Comparison of ENCODE assay signal across 1 cellular context in the genomic region with DNA sequence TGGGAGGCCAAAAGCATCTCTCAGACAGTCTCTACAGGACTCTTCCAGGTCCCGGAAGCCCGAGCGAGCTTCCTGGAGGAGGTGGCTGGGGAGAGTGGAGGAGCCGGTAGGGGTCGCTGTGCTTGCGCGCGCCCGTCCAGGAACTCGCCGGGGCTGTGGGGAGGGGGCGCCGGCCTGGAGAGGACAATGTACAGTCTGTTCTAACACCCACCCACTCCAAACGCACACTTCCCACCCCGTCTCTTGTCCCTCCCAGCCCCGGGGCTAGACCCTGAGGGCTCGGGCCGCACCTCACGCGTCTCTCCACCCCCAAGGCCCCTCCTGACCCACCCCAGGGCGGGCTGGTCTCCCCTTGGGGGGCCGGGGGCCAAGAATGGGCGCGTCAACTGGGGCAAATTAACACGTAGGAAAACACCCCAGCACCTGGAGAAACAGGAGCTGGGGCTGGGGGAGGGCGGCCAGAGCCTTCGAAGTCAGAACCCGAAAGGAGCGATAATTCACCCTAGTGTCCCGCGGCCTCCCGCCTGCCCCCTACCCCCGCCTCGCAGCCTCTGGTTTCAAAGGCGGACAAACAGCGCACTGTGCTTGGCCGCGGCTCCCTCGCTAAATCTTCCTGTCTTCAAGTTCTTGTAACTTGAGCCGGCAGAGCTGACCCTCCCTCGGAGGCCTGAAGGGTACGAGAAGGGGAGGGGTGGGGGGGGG.
TF ChIP-seq lines count a peak whose summit lies in the region.

No MANE protein-coding gene starts in this region.

TF ChIP-seq in K562, 482 proteins besides CTCF, POLR2A, EP300 and RAD21 (continued from another document and continues in another):
- TF ChIP-seq TRIM28 (IDR thresholded peaks at IDR 0.05) (no peak), TCFL5 (CRISPR knock-in tag; conservative IDR thresholded peaks at IDR 0.05) (no peak), LARP7 (IDR thresholded peaks at IDR 0.05) (no peak), ZNF12 (CRISPR knock-in tag; IDR thresholded peaks at IDR 0.05) (no peak), EZH2 (IDR thresholded peaks at IDR 0.05; ENCODE audit: borderline replicate concordance, low read depth, low read length) (no peak), MCM3 (IDR thresholded peaks at IDR 0.05) (no peak), CREB3 (tag; conservative IDR thresholded peaks at IDR 0.05; ENCODE audit: low read depth) (no peak), ZNF140 (CRISPR knock-in tag; IDR thresholded peaks at IDR 0.05) (no peak), NFATC3 (IDR thresholded peaks at IDR 0.05) (0 out of 2 replicates have a peak, but pooled peaks have one; percentile 76), MED1 (CRISPR knock-in tag; IDR thresholded peaks at IDR 0.05; ENCODE audit: borderline replicate concordance) (no peak), JUN (IDR thresholded peaks at IDR 0.05; ENCODE audit: borderline replicate concordance, low read depth, low read length) (no peak), JUN (CRISPR knock-in tag; IDR thresholded peaks at IDR 0.05; ENCODE audit: borderline replicate concordance) (no peak), KDM1A (IDR thresholded peaks at IDR 0.05) (peak in 1 of 2 experiments; percentile 37; a peak in 1 of 4 replicates), PBX2 (CRISPR knock-in tag; IDR thresholded peaks at IDR 0.05; ENCODE audit: low read depth) (no peak), PBX2 (tag; conservative IDR thresholded peaks at IDR 0.05; ENCODE audit: low read depth) (peak; percentile 87), ZFP36 (IDR thresholded peaks at IDR 0.05; ENCODE audit: low read depth, low read length, partially characterized antibody) (peak; percentile 100), GTF2B (IDR thresholded peaks at IDR 0.05; ENCODE audit: extremely low read depth, insufficient read length) (no peak), ZNF316 (IDR thresholded peaks at IDR 0.05) (no peak), KLF13 (tag; IDR thresholded peaks at IDR 0.05; ENCODE audit: borderline replicate concordance, low read depth) (no peak), ZNF133 (CRISPR knock-in tag; IDR thresholded peaks at IDR 0.05) (no peak), ETS2 (tag; IDR thresholded peaks at IDR 0.05; ENCODE audit: borderline replicate concordance, poor library complexity, severe bottlenecking) (no peak), MTA1 (IDR thresholded peaks at IDR 0.05; ENCODE audit: borderline replicate concordance) (no peak), HMG20B (CRISPR knock-in tag; IDR thresholded peaks at IDR 0.05) (no peak), HES1 (IDR thresholded peaks at IDR 0.05; ENCODE audit: low read depth) (no peak), SRSF9 (IDR thresholded peaks at IDR 0.05; ENCODE audit: borderline replicate concordance, low read depth, low read length) (no peak), CTCFL (IDR thresholded peaks at IDR 0.05; ENCODE audit: borderline replicate concordance, insufficient read depth, low read depth, low read length, poor library complexity, severe bottlenecking) (peak; percentile 79), XRCC3 (IDR thresholded peaks at IDR 0.05) (no peak)
- TF ChIP-seq, protein P1, sequence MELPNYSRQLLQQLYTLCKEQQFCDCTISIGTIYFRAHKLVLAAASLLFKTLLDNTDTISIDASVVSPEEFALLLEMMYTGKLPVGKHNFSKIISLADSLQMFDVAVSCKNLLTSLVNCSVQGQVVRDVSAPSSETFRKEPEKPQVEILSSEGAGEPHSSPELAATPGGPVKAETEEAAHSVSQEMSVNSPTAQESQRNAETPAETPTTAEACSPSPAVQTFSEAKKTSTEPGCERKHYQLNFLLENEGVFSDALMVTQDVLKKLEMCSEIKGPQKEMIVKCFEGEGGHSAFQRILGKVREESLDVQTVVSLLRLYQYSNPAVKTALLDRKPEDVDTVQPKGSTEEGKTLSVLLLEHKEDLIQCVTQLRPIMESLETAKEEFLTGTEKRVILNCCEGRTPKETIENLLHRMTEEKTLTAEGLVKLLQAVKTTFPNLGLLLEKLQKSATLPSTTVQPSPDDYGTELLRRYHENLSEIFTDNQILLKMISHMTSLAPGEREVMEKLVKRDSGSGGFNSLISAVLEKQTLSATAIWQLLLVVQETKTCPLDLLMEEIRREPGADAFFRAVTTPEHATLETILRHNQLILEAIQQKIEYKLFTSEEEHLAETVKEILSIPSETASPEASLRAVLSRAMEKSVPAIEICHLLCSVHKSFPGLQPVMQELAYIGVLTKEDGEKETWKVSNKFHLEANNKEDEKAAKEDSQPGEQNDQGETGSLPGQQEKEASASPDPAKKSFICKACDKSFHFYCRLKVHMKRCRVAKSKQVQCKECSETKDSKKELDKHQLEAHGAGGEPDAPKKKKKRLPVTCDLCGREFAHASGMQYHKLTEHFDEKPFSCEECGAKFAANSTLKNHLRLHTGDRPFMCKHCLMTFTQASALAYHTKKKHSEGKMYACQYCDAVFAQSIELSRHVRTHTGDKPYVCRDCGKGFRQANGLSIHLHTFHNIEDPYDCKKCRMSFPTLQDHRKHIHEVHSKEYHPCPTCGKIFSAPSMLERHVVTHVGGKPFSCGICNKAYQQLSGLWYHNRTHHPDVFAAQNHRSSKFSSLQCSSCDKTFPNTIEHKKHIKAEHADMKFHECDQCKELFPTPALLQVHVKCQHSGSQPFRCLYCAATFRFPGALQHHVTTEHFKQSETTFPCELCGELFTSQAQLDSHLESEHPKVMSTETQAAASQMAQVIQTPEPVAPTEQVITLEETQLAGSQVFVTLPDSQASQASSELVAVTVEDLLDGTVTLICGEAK (IDR thresholded peaks at IDR 0.05), result no peak
- TF ChIP-seq, protein P1 (CRISPR knock-in tag; IDR thresholded peaks at IDR 0.05), result no peak
- TF ChIP-seq, protein P2, sequence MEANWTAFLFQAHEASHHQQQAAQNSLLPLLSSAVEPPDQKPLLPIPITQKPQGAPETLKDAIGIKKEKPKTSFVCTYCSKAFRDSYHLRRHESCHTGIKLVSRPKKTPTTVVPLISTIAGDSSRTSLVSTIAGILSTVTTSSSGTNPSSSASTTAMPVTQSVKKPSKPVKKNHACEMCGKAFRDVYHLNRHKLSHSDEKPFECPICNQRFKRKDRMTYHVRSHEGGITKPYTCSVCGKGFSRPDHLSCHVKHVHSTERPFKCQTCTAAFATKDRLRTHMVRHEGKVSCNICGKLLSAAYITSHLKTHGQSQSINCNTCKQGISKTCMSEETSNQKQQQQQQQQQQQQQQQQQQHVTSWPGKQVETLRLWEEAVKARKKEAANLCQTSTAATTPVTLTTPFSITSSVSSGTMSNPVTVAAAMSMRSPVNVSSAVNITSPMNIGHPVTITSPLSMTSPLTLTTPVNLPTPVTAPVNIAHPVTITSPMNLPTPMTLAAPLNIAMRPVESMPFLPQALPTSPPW (CRISPR knock-in tag; IDR thresholded peaks at IDR 0.05), result peak; percentile 73
- TF ChIP-seq, protein P3, sequence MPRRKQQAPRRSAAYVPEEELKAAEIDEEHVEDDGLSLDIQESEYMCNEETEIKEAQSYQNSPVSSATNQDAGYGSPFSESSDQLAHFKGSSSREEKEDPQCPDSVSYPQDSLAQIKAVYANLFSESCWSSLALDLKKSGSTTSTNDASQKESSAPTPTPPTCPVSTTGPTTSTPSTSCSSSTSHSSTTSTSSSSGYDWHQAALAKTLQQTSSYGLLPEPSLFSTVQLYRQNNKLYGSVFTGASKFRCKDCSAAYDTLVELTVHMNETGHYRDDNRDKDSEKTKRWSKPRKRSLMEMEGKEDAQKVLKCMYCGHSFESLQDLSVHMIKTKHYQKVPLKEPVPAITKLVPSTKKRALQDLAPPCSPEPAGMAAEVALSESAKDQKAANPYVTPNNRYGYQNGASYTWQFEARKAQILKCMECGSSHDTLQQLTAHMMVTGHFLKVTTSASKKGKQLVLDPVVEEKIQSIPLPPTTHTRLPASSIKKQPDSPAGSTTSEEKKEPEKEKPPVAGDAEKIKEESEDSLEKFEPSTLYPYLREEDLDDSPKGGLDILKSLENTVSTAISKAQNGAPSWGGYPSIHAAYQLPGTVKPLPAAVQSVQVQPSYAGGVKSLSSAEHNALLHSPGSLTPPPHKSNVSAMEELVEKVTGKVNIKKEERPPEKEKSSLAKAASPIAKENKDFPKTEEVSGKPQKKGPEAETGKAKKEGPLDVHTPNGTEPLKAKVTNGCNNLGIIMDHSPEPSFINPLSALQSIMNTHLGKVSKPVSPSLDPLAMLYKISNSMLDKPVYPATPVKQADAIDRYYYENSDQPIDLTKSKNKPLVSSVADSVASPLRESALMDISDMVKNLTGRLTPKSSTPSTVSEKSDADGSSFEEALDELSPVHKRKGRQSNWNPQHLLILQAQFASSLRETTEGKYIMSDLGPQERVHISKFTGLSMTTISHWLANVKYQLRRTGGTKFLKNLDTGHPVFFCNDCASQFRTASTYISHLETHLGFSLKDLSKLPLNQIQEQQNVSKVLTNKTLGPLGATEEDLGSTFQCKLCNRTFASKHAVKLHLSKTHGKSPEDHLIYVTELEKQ (CRISPR knock-in tag; IDR thresholded peaks at IDR 0.05), result no peak
